Comparison of ENCODE assay signal across 22 cellular contexts in genomic region chr2:99878951-99879350, GRCh38.
DNase-seq lines count a peak whose midpoint lies in the region; TF ChIP-seq lines count a peak whose summit lies in the region.
"Had no signal": no experiment of that assay in that cellular context is flagged by ENCODE, and none has a peak within 500 bp of the region (broad histone marks: within the 10 kb centered on the region; RNA-seq: fewer than 3 reads in every experiment).

No MANE protein-coding gene starts in this region.

- peak overlapping the region; percentile 90 for H3K27ac ChIP-seq in AG04450 (ENCODE audit: low read depth, low read length)
- H3K27ac ChIP-seq: transverse colon had no signal

- H3K4me3 Mint-ChIP-seq in glutamatergic neuron (ENCODE audit: unreplicated experiment) = no peak overlapping the region
- H3K4me3 Mint-ChIP-seq: activated T-cell treated with anti-CD3 and anti-CD28 coated beads, Interleukin-2, amount 50 U/mL, for 72 hours; immature natural killer cell; stimulated activated effector memory CD8-positive, alpha-beta T cell treated with anti-CD3 and anti-CD28 coated beads, Interleukin-12 subunit alpha, Interleukin-12 subunit beta, amount 100 ng/mL, for 72 hours had no signal

- POLR2A ChIA-PET in AG04450 (lab: Yijun Ruan, JAX) = interaction anchor here (0.8 to 2.1 kb wide), 5 partner anchors 20 to 134 kb away, joined by 3 to 7 read pairs (median 5); no protein-coding TSS in a partner anchor

- DNase-seq in AG04450 (ENCODE audit: low read depth, low spot score) (peak; percentile 83), HT1080 (ENCODE audit: low read depth) (peak; percentile 93), amniotic stem cell (lab: John Stamatoyannopoulos, UW) (peak; percentile 36), glutamatergic neuron (no peak), DMS53 treated with DMSO at 0.1 percent for 48 hours (lab: John Stamatoyannopoulos, UW; ENCODE audit: unreplicated experiment) (no peak), NCI-H2171 (lab: John Stamatoyannopoulos, UW) (no peak), dedifferentiated amniotic fluid mesenchymal stem cell (ENCODE audit: extremely low spot score) (no peak), SIG-M5 (lab: John Stamatoyannopoulos, UW) (no peak)
- DNase-seq: activated CD4-positive, alpha-beta T cell treated with anti-CD3 and anti-CD28 coated beads, Interleukin-2, amount 50 U/mL, for 1 hour; activated T-cell treated with anti-CD3 and anti-CD28 coated beads, Interleukin-2, amount 50 U/mL, for 72 hours; AML-193; amygdala; foreskin fibroblast; H7; immature natural killer cell; NCI-H1048; NK-92 treated with Interleukin-12 subunit alpha and Interleukin-12 subunit beta, amount 100 ng/mL, for 24 hours; SHP77 treated with DMSO at 0.1 percent for 48 hours; small intestine; transverse colon had no signal

- no peaks in the 10 kb centered on the region for H3K27me3 ChIP-seq in AG04450 (ENCODE audit: control insufficient read depth, insufficient read depth, low read length)
- H3K27me3 ChIP-seq: transverse colon had no signal

- no peak overlapping the region for H3K4me3 ChIP-seq in AG04450 (ENCODE audit: low read depth, low read length)
- H3K4me3 ChIP-seq: transverse colon had no signal

- H3K4me1 Mint-ChIP-seq in glutamatergic neuron (ENCODE audit: low read depth, unreplicated experiment) = peaks cover 78% of the 10 kb centered on the region
- H3K4me1 Mint-ChIP-seq: immature natural killer cell; stimulated activated effector memory CD8-positive, alpha-beta T cell treated with anti-CD3 and anti-CD28 coated beads, Interleukin-12 subunit alpha, Interleukin-12 subunit beta, amount 100 ng/mL, for 72 hours had no signal

- peak overlapping the region; percentile 99 for H3K27ac Mint-ChIP-seq in glutamatergic neuron (ENCODE audit: unreplicated experiment)
- H3K27ac Mint-ChIP-seq: activated T-cell treated with anti-CD3 and anti-CD28 coated beads, Interleukin-2, amount 50 U/mL, for 72 hours; IgD-negative memory B cell; immature natural killer cell; stimulated activated effector memory CD8-positive, alpha-beta T cell treated with anti-CD3 and anti-CD28 coated beads, Interleukin-12 subunit alpha, Interleukin-12 subunit beta, amount 100 ng/mL, for 72 hours had no signal

- peaks cover 12% of the 10 kb centered on the region for H3K9me3 Mint-ChIP-seq in glutamatergic neuron (ENCODE audit: unreplicated experiment)
- H3K9me3 Mint-ChIP-seq: activated T-cell treated with anti-CD3 and anti-CD28 coated beads, Interleukin-2, amount 50 U/mL, for 72 hours; IgD-negative memory B cell; stimulated activated effector memory CD8-positive, alpha-beta T cell treated with anti-CD3 and anti-CD28 coated beads, Interleukin-12 subunit alpha, Interleukin-12 subunit beta, amount 100 ng/mL, for 72 hours had no signal

- H3K9me3 ChIP-seq in AG04450 (ENCODE audit: control insufficient read depth, insufficient read depth, low read length) = no peaks in the 10 kb centered on the region
- H3K9me3 ChIP-seq: transverse colon had no signal

- peaks cover 5% of the 10 kb centered on the region for H3K27me3 Mint-ChIP-seq in glutamatergic neuron (ENCODE audit: unreplicated experiment)
- H3K27me3 Mint-ChIP-seq: IgD-negative memory B cell had no signal

- CTCF ChIA-PET in AG04450 (lab: Charles Lee) = interaction anchor here (1.2 kb wide), 1 partner anchor 319 kb away, joined by 4 read pairs; no protein-coding TSS in a partner anchor

- TF ChIP-seq CTCF in AG04450 (IDR thresholded peaks at IDR 0.05; ENCODE audit: low read depth, low read length) = no peak
- no peak for TF ChIP-seq CTCF in glutamatergic neuron (IDR thresholded peaks at IDR 0.05; ENCODE audit: partially characterized antibody, unreplicated experiment)

- H3K36me3 Mint-ChIP-seq in glutamatergic neuron (ENCODE audit: unreplicated experiment) = no peaks in the 10 kb centered on the region
- H3K36me3 Mint-ChIP-seq: immature natural killer cell; stimulated activated effector memory CD8-positive, alpha-beta T cell treated with anti-CD3 and anti-CD28 coated beads, Interleukin-12 subunit alpha, Interleukin-12 subunit beta, amount 100 ng/mL, for 72 hours had no signal

Comparison
In these comparisons a context has a peak if more than half of its experiments do, and no peak if none do; other contexts are left out.
1. DNase-seq: peak in AG04450 (single experiment), HT1080 (single experiment) and amniotic stem cell (single experiment); none in glutamatergic neuron (single experiment), DMS53 treated with DMSO at 0.1 percent for 48 hours (single experiment), NCI-H2171 (single experiment), dedifferentiated amniotic fluid mesenchymal stem cell (single experiment) and SIG-M5 (single experiment).